ENCODE assay signal across 22 cellular contexts in genomic region chr12:82028772-82029171, GRCh38.
A peak's percentile ranks its signal among the peaks of the same experiment; 100 is the strongest.
DNase-seq lines count a peak whose midpoint lies in the region; ATAC-seq, FAIRE-seq and TF ChIP-seq lines count a peak whose summit lies in the region.
"Had no signal": no experiment of that assay in that cellular context is flagged by ENCODE, and none has a peak within 500 bp of the region (broad histone marks: within the 10 kb centered on the region; RNA-seq: fewer than 3 reads in every experiment).

No MANE protein-coding gene starts in this region.

- BruUV-seq in Calu3 (replicated peaks; lab: Mats Ljungman, UMichigan) (no TSS peak), K562 (replicated peaks; lab: Mats Ljungman, UMichigan) (no TSS peak)

- DNase-seq in A549 (ENCODE audit: low read depth in 1 of 2, low spot score in 1 of 2) (no peak), Calu3 (no peak), K562 (ENCODE audit: extremely low read depth in 1 of 4, low spot score in 3 of 4) (no peak), gastrocnemius medialis (no peak), Ammon's horn (ENCODE audit: low spot score) (no peak)
- DNase-seq: 8988T; AML-193; BE2C; C1 segment of cervical spinal cord; CD4-positive, alpha-beta memory T cell; CD4-positive, CD25-positive, alpha-beta regulatory T cell; CD8-positive, alpha-beta memory T cell; COR-L47; DMS79 treated with DMSO at 0.1 percent for 48 hours; GF-D8 had no signal

- in situ Hi-C loops in K562 (cut with MboI) = no loop called here
- in situ Hi-C loops in gastrocnemius medialis (cut with MboI; ENCODE audit: low sequenced_read_pairs in 4 of 4) = no loop called here

- 9% methylated on average over 1 of the region's 1 CpG for WGBS in A549 (ENCODE audit: missing lambda C conversion rate)
- 0% methylated on average over 1 of the region's 1 CpG for WGBS in K562 (ENCODE audit: insufficient coverage, low coverage, missing lambda C conversion rate)

- TF ChIP-seq CTCF in A549 (IDR thresholded peaks at IDR 0.05) (no peak), Calu3 (IDR thresholded peaks at IDR 0.05; ENCODE audit: unreplicated experiment) (no peak), K562 (IDR thresholded peaks at IDR 0.05 in 2 of 3, conservative IDR thresholded peaks at IDR 0.05 in 1 of 3; ENCODE audit: insufficient read depth in 2 of 3, low read depth in 1 of 3, low read length in 3 of 3) (no peak), gastrocnemius medialis (IDR thresholded peaks at IDR 0.05 in 4 of 5, conservative IDR thresholded peaks at IDR 0.05 in 1 of 5) (no peak)

- H3K36me3 ChIP-seq in K562 (ENCODE audit: control insufficient read depth, insufficient read depth, low read length) (no peaks in the 10 kb centered on the region), gastrocnemius medialis (no peaks in the 10 kb centered on the region)
- H3K36me3 ChIP-seq: BE2C, BLaER1 had no signal

- TF ChIP-seq EP300 in A549 (IDR thresholded peaks at IDR 0.05) (no peak), K562 (IDR thresholded peaks at IDR 0.05; ENCODE audit: low read length) (no peak)

- no peaks in the 10 kb centered on the region for H3K4me1 Mint-ChIP-seq in Calu3 (ENCODE audit: low read depth, unreplicated experiment)
- H3K4me1 Mint-ChIP-seq: CD4-positive, CD25-positive, alpha-beta regulatory T cell; CD8-positive, alpha-beta memory T cell had no signal

- no peaks in the 10 kb centered on the region for H3K27me3 Mint-ChIP-seq in Calu3 (ENCODE audit: unreplicated experiment)
- H3K27me3 Mint-ChIP-seq: CD4-positive, CD25-positive, alpha-beta regulatory T cell had no signal

- ATAC-seq in A549 = no peak
- ATAC-seq in K562 = no peak
- no peak for ATAC-seq in gastrocnemius medialis

- no peak for FAIRE-seq in A549 (lab: Jason Lieb, UNC)
- no peak for FAIRE-seq in K562 (lab: Jason Lieb, UNC)
- FAIRE-seq: A204.1, D721Med, G401.6, GM12891, GM19239 had no signal

- H2AFZ ChIP-seq in K562 (ENCODE audit: low read depth, low read length) = no peak overlapping the region

- H3K9me3 ChIP-seq in A549 = no peaks in the 10 kb centered on the region
- no peaks in the 10 kb centered on the region for H3K9me3 ChIP-seq in K562 (replicated peaks; ENCODE audit: control insufficient read depth, insufficient read depth, low read depth, low read length)
- H3K9me3 ChIP-seq in gastrocnemius medialis = no peaks in the 10 kb centered on the region
- H3K9me3 ChIP-seq: BE2C, BLaER1 had no signal

- POLR2A ChIA-PET in A549 (lab: Yijun Ruan, JAX) = no interaction called here
- POLR2A ChIA-PET in K562 (lab: Yijun Ruan, JAX) = no interaction called here

- H3K4me1 ChIP-seq in A549 (no peaks in the 10 kb centered on the region), K562 (replicated peaks in 1 of 2; ENCODE audit: control insufficient read depth in 2 of 2, insufficient read depth in 2 of 2, low read length in 2 of 2) (no peaks in the 10 kb centered on the region), gastrocnemius medialis (no peaks in the 10 kb centered on the region)
- H3K4me1 ChIP-seq: BE2C, BLaER1 had no signal

- H3K9me3 Mint-ChIP-seq in Calu3 (ENCODE audit: low read depth, unreplicated experiment) = peaks cover 7% of the 10 kb centered on the region

- H3K4me2 ChIP-seq in A549 (no peak overlapping the region), K562 (ENCODE audit: insufficient read depth, low read length) (no peak overlapping the region)
- H3K4me2 ChIP-seq: BLaER1 had no signal

- no peak overlapping the region for H3K27ac ChIP-seq in A549
- H3K27ac ChIP-seq in K562 (ENCODE audit: extremely low read depth, low read depth, low read length) = no peak overlapping the region
- H3K27ac ChIP-seq in gastrocnemius medialis = no peak overlapping the region
- H3K27ac ChIP-seq: BLaER1 had no signal

- no peaks in the 10 kb centered on the region for H3K27me3 ChIP-seq in K562 (ENCODE audit: control insufficient read depth in 2 of 2, insufficient read depth in 2 of 2, low read length in 2 of 2)
- H3K27me3 ChIP-seq in gastrocnemius medialis = no peaks in the 10 kb centered on the region
- H3K27me3 ChIP-seq: BE2C, BLaER1 had no signal

- H4K20me1 ChIP-seq in K562 (replicated peaks; ENCODE audit: control insufficient read depth, insufficient read depth, low read length) = no peaks in the 10 kb centered on the region
- H4K20me1 ChIP-seq: BLaER1 had no signal

- H3K36me3 Mint-ChIP-seq in Calu3 (ENCODE audit: insufficient read depth, unreplicated experiment) = no peaks in the 10 kb centered on the region
- H3K36me3 Mint-ChIP-seq: CD14-positive monocyte; CD4-positive, alpha-beta memory T cell; CD4-positive, CD25-positive, alpha-beta regulatory T cell; CD8-positive, alpha-beta memory T cell had no signal

- intact Hi-C loops in Calu3 (cut with micrococcal nuclease; ENCODE audit: unreplicated experiment) (no loop called here), K562 (cut with micrococcal nuclease) (no loop called here), gastrocnemius medialis (cut with DNase I; ENCODE audit: low total_unique reads) (no loop called here)

- CTCF ChIA-PET in A549 (lab: Yijun Ruan, JAX) = no interaction called here
- CTCF ChIA-PET in Calu3 (lab: Charles Lee) = no interaction called here
- CTCF ChIA-PET in K562 (lab: Yijun Ruan, JAX; ENCODE audit: low intra/inter-chr PET ratio) = no interaction called here

- no peak for TF ChIP-seq RAD21 in A549 (conservative IDR thresholded peaks at IDR 0.05 in 1 of 2, IDR thresholded peaks at IDR 0.05 in 1 of 2)
- TF ChIP-seq RAD21 in K562 (CRISPR knock-in tag; conservative IDR thresholded peaks at IDR 0.05 in 1 of 2, IDR thresholded peaks at IDR 0.05 in 1 of 2) = no peak

- no peaks in the 10 kb centered on the region for H3K9me1 ChIP-seq in K562 (ENCODE audit: control insufficient read depth, insufficient read depth, low read length)

- H3K27ac Mint-ChIP-seq in Calu3 (ENCODE audit: unreplicated experiment) = peak overlapping the region; percentile 46
- H3K27ac Mint-ChIP-seq: CD14-positive monocyte; CD4-positive, CD25-positive, alpha-beta regulatory T cell; CD8-positive, alpha-beta memory T cell had no signal

- H3K79me2 ChIP-seq in K562 (ENCODE audit: control insufficient read depth, insufficient read depth, low read length) = no peaks in the 10 kb centered on the region

- H3K9ac ChIP-seq in K562 (ENCODE audit: insufficient read depth in 1 of 2, low read depth in 2 of 2, low read length in 2 of 2) = no peak overlapping the region
- H3K9ac ChIP-seq: BLaER1 had no signal

- H3K4me3 Mint-ChIP-seq in Calu3 (ENCODE audit: low read depth, unreplicated experiment) = no peak overlapping the region
- H3K4me3 Mint-ChIP-seq: CD4-positive, CD25-positive, alpha-beta regulatory T cell had no signal

- H3K4me3 ChIP-seq in A549 (no peak overlapping the region), K562 (no peak overlapping the region), gastrocnemius medialis (no peak overlapping the region)
- H3K4me3 ChIP-seq: BLaER1 had no signal

- TF ChIP-seq POLR2A in A549 (IDR thresholded peaks at IDR 0.05; ENCODE audit: low read length) = no peak
- no peak for TF ChIP-seq POLR2A in K562 (conservative IDR thresholded peaks at IDR 0.05)
- TF ChIP-seq POLR2A in gastrocnemius medialis (IDR thresholded peaks at IDR 0.05) = no peak

TF ChIP-seq in A549, 52 proteins besides CTCF, POLR2A, EP300 and RAD21 (continues in another document):
- TF ChIP-seq, protein P1, sequence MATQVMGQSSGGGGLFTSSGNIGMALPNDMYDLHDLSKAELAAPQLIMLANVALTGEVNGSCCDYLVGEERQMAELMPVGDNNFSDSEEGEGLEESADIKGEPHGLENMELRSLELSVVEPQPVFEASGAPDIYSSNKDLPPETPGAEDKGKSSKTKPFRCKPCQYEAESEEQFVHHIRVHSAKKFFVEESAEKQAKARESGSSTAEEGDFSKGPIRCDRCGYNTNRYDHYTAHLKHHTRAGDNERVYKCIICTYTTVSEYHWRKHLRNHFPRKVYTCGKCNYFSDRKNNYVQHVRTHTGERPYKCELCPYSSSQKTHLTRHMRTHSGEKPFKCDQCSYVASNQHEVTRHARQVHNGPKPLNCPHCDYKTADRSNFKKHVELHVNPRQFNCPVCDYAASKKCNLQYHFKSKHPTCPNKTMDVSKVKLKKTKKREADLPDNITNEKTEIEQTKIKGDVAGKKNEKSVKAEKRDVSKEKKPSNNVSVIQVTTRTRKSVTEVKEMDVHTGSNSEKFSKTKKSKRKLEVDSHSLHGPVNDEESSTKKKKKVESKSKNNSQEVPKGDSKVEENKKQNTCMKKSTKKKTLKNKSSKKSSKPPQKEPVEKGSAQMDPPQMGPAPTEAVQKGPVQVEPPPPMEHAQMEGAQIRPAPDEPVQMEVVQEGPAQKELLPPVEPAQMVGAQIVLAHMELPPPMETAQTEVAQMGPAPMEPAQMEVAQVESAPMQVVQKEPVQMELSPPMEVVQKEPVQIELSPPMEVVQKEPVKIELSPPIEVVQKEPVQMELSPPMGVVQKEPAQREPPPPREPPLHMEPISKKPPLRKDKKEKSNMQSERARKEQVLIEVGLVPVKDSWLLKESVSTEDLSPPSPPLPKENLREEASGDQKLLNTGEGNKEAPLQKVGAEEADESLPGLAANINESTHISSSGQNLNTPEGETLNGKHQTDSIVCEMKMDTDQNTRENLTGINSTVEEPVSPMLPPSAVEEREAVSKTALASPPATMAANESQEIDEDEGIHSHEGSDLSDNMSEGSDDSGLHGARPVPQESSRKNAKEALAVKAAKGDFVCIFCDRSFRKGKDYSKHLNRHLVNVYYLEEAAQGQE (IDR thresholded peaks at IDR 0.05) = no peak

TF ChIP-seq in K562, 482 proteins besides CTCF, POLR2A, EP300 and RAD21:
- TF ChIP-seq MAFF (IDR thresholded peaks at IDR 0.05; ENCODE audit: low read length) = peak; percentile 32; the same call in 1 of the 2 replicates
- TF ChIP-seq ZNF316 (IDR thresholded peaks at IDR 0.05) = peak; percentile 40
- TF ChIP-seq ETV6 (IDR thresholded peaks at IDR 0.05; ENCODE audit: borderline replicate concordance in 1 of 2, low read depth in 2 of 2, low read length in 1 of 2) = no peak
- TF ChIP-seq ETV6 (CRISPR knock-in tag; IDR thresholded peaks at IDR 0.05; ENCODE audit: borderline replicate concordance) = no peak
- peak; percentile 13; the same call in 1 of the 2 replicates for TF ChIP-seq C11orf30 (IDR thresholded peaks at IDR 0.05; ENCODE audit: low read depth)
TF ChIP-seq in K562: peak in this region for 3.

Comparison
In these comparisons a context has a peak if more than half of its experiments do, and no peak if none do; other contexts are left out.
1. Of the 35 proteins assayed by ChIP-seq in both K562 and A549: peak only in K562: none; only in A549: MAFK; in both: none; in neither: 34.